8 cellular contexts compared by ENCODE assay signal in the genomic region with DNA sequence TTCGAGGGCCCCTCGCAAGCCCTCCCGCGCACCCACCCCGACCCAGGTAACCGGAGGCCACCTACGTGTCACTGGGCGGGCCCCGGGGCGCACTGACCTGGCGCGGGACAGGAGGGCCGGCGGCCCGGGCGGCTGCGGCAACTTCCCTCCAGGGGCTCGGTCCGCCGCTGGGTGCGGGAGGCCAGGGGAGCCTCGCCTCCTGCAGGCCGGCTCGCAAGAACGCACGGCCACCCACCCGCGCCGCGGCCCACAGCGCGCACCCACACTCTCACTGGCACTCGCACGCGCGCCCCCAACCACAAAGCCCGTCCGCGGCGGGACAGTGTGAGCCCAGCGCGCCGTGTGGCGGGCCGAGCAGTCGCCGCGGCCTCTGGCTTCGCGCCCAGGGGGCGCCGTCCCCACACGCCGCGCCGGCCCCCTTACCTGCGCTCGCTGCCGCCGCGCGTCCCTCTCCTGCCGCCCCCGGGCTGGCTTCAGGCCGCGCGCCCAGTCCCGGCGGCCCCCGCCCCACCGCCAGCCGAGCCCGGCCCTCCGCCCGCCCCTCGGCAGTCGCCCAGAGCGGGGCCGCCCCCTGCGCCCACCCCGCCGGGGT. TPM values are rescaled to one million over a fixed set of nuclear protein-coding genes. Genes with fewer than 3 reads are reported as not detected.
A peak's percentile ranks its signal among the peaks of the same experiment; 100 is the strongest.
DNase-seq lines count a peak whose midpoint lies in the region; ATAC-seq and TF ChIP-seq lines count a peak whose summit lies in the region.

No MANE protein-coding gene starts in this region.

- BruUV-seq in A673 (replicated peaks; lab: Mats Ljungman, UMichigan) = no TSS peak

- peak overlapping the region; percentile 77 for H3K4me3 Mint-ChIP-seq in dendritic cell treated with granulocyte-macrophage colony-stimulating factor and Interleukin-4, amounts not matched to agents 40 ng/mL and 50 ng/mL, for 4 days

- H3K27ac ChIP-seq in A673 (ENCODE audit: low read depth, low read length, poor library complexity, severe bottlenecking) (peak overlapping the region; percentile 76), lower lobe of right lung (peak overlapping the region; percentile 85), tibial nerve (peak overlapping the region; percentile 96 to 98 (median 97))

- H3K27ac Mint-ChIP-seq in dendritic cell treated with granulocyte-macrophage colony-stimulating factor and Interleukin-4, amounts not matched to agents 40 ng/mL and 50 ng/mL, for 4 days = peak overlapping the region; percentile 88

- H3K27me3 ChIP-seq in A673 (replicated peaks; ENCODE audit: insufficient read depth, low read depth, low read length, poor library complexity) = no peaks in the 10 kb centered on the region
- H3K27me3 ChIP-seq in lower lobe of right lung (ENCODE audit: low read depth) = peaks cover 7% of the 10 kb centered on the region
- H3K27me3 ChIP-seq in tibial nerve = no peaks in the 10 kb centered on the region

- POLR2A ChIA-PET in A673 (lab: Charles Lee; ENCODE audit: low non-redundant PET) = no interaction called here

- no peaks in the 10 kb centered on the region for H3K9me3 Mint-ChIP-seq in dendritic cell treated with granulocyte-macrophage colony-stimulating factor and Interleukin-4, amounts not matched to agents 40 ng/mL and 50 ng/mL, for 4 days

- peak; percentile 81 for ATAC-seq in GM18868 (IDR thresholded peaks at IDR 0.05; ENCODE audit: unreplicated experiment)
- peak; percentile 66 to 76 for ATAC-seq in lower lobe of right lung
- ATAC-seq in HG03175 (IDR thresholded peaks at IDR 0.05; ENCODE audit: unreplicated experiment) = no peak

- CTCF ChIA-PET in A673 (lab: Charles Lee) = no interaction called here

- peaks cover 20% of the 10 kb centered on the region for H3K27me3 Mint-ChIP-seq in dendritic cell treated with granulocyte-macrophage colony-stimulating factor and Interleukin-4, amounts not matched to agents 40 ng/mL and 50 ng/mL, for 4 days

- peaks cover 45% of the 10 kb centered on the region for H3K4me1 Mint-ChIP-seq in dendritic cell treated with granulocyte-macrophage colony-stimulating factor and Interleukin-4, amounts not matched to agents 40 ng/mL and 50 ng/mL, for 4 days (ENCODE audit: low read depth)

- WGBS in tibial nerve, 2 donors = 0% methylated on average over 15 of the region's 82 CpGs; no CpG with 5 or more reads in 1 of the 2 donors

- H3K4me1 ChIP-seq in A673 (ENCODE audit: insufficient read depth, low read length, poor library complexity, severe bottlenecking) = peaks cover 30% of the 10 kb centered on the region
- H3K4me1 ChIP-seq in lower lobe of right lung = peaks cover 22% of the 10 kb centered on the region
- H3K4me1 ChIP-seq in tibial nerve = peaks cover 0 to 47% (median 9%) of the 10 kb centered on the region in 4 donors

- TF ChIP-seq CTCF in A673 (conservative IDR thresholded peaks at IDR 0.05; ENCODE audit: low read depth, low read length) = peak; percentile 33; the same call in 1 of the 2 replicates
- peak; percentile 14 for TF ChIP-seq CTCF in lower lobe of right lung (IDR thresholded peaks at IDR 0.05)
- TF ChIP-seq CTCF in tibial nerve (IDR thresholded peaks at IDR 0.05) = peak in 3 of 5 experiments; percentile 3 to 59 (median 53)

- intact Hi-C loops in A673 (cut with micrococcal nuclease; ENCODE audit: unreplicated experiment) = loop anchor here (2.0 to 5.0 kb wide), 4 partner anchors 59 to 397 kb away; no protein-coding TSS in a partner anchor
- intact Hi-C loops in dendritic cell treated with granulocyte-macrophage colony-stimulating factor and Interleukin-4, amounts not matched to agents 40 ng/mL and 50 ng/mL, for 4 days (cut with micrococcal nuclease) = loop anchor here (5.0 to 10.0 kb wide), 3 partner anchors 109 to 396 kb away; no protein-coding TSS in a partner anchor
- intact Hi-C loops in lower lobe of right lung (cut with DNase I) = no loop called here

- TF ChIP-seq POLR2A in tibial nerve (IDR thresholded peaks at IDR 0.05) = no peak

- H3K36me3 Mint-ChIP-seq in dendritic cell treated with granulocyte-macrophage colony-stimulating factor and Interleukin-4, amounts not matched to agents 40 ng/mL and 50 ng/mL, for 4 days (ENCODE audit: low read depth) = peaks cover 13% of the 10 kb centered on the region

- H3K9me3 ChIP-seq in A673 (ENCODE audit: low read depth, low read length, poor library complexity, severe bottlenecking) (no peaks in the 10 kb centered on the region), lower lobe of right lung (no peaks in the 10 kb centered on the region), tibial nerve (no peaks in the 10 kb centered on the region)

- DNase-seq in A673 (ENCODE audit: low spot score) = peak; percentile 53
- peak; percentile 36 for DNase-seq in MV-4-11 (lab: John Stamatoyannopoulos, UW)
- DNase-seq in lower lobe of right lung = peak; percentile 57
- DNase-seq in tibial nerve (ENCODE audit: low spot score in 2 of 2) = peak in 1 of 2 donors; percentile 24
- DNase-seq in stimulated activated CD4-positive, alpha-beta T cell treated with anti-CD3 and anti-CD28 coated beads, Interleukin-4, amount 100 ng/mL, for 4 hours = no peak

- H3K36me3 ChIP-seq in A673 (ENCODE audit: insufficient read depth, low read length, poor library complexity, severe bottlenecking) (no peaks in the 10 kb centered on the region), lower lobe of right lung (no peaks in the 10 kb centered on the region), tibial nerve (no peaks in the 10 kb centered on the region)

- TF ChIP-seq EP300 in tibial nerve (IDR thresholded peaks at IDR 0.05) = peak in 1 of 2 donors; percentile 3

- H3K4me3 ChIP-seq in A673 (ENCODE audit: low read depth, low read length, poor library complexity, severe bottlenecking) (peak overlapping the region; percentile 87), lower lobe of right lung (peak overlapping the region; percentile 69), tibial nerve (peak overlapping the region; percentile 65 to 98 (median 82))

RNA-seq across cellular contexts. Expression of a gene that starts 0.4 kb away (rescaled TPM):
- total RNA-seq in A673 (2021) (28.3 and 29.0 TPM in 2 replicates), lower lobe of right lung (23.2 TPM), tibial nerve (100 to 1,000 TPM; 156 to 238 (median 199) TPM)

Comparison
In these comparisons a context has a peak if more than half of its experiments do, and no peak if none do; other contexts are left out.
1. DNase-seq: peak in A673 (single experiment), MV-4-11 (single experiment) and lower lobe of right lung (single experiment); none in stimulated activated CD4-positive, alpha-beta T cell treated with anti-CD3 and anti-CD28 coated beads, Interleukin-4, amount 100 ng/mL, for 4 hours (0 of 2).
2. Peak in every context shown above with its lines, with median percentiles within 50 percentile points of each other: H3K27ac ChIP-seq, H3K4me3 ChIP-seq and CTCF ChIP-seq.